In the genomic region with DNA sequence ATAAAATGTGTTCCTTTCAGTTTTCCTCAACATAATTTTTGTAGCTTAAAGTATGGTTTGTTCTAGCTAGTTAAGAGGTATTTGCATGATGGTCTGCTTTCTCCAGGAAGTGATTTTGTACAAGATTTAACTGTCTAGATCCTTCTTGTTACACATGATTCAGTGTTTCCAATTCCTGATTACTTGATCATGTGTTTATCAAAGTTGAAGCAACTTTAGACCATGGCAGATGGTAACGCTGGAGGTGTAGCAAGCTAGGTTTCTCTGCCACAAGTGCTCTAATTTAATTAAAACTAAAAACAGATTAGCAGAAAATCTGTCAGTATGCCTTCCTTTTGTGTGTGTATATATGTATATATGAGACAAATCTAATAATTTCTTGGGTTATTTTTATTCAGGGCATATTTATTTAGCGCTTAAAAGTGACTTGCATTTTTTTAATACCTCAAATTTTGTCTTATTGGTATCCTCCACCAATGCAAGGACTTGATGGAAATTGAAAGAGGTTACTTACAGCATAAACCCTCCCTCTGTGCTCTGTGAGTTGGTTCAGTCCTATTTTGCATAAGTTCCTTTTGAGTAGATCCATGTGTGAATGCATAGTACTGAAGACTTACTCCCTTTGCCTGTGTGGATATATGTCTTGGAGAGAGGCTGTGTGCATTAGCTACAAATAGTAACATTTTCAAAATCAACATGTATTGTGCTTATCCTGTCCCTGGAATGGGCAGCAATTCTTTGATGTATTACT, we compare ENCODE assay signal across 8 cellular contexts.
A peak's percentile ranks its signal among the peaks of the same experiment; 100 is the strongest.
DNase-seq lines count a peak whose midpoint lies in the region; ATAC-seq, FAIRE-seq and TF ChIP-seq lines count a peak whose summit lies in the region.

No MANE protein-coding gene starts in this region.

- H3K4me3 ChIP-seq in A549 (no peak overlapping the region), fibroblast of the aortic adventitia (ENCODE audit: low read depth, low read length) (peak overlapping the region; percentile 60), subcutaneous abdominal adipose tissue (ENCODE audit: low read depth in 1 of 5, low read length in 5 of 5) (peak overlapping the region in 3 of 5 donors; percentile 39 to 57 (median 42)), ascending aorta (no peak overlapping the region)

- H3K27ac ChIP-seq in A549 (no peak overlapping the region), subcutaneous abdominal adipose tissue (ENCODE audit: low read depth, low read length) (no peak overlapping the region), ascending aorta (no peak overlapping the region)

- POLR2A ChIA-PET in A549 (lab: Yijun Ruan, JAX): interaction anchor here (0.8 kb wide), 1 partner anchor 331 kb away, joined by 3 read pairs; no protein-coding TSS in a partner anchor

- TF ChIP-seq POLR2A in A549 (IDR thresholded peaks at IDR 0.05; ENCODE audit: low read length): no peak

- H3K4me2 ChIP-seq in A549: no peak overlapping the region

- H3K9me3 ChIP-seq in A549 (no peaks in the 10 kb centered on the region), subcutaneous abdominal adipose tissue (ENCODE audit: control insufficient read depth in 5 of 5, low read length in 5 of 5) (no peaks in the 10 kb centered on the region), ascending aorta (no peaks in the 10 kb centered on the region)

- TF ChIP-seq RAD21 in A549 (conservative IDR thresholded peaks at IDR 0.05 in 1 of 2, IDR thresholded peaks at IDR 0.05 in 1 of 2): no peak

- in situ Hi-C loops in GM13976 (cut with MboI; ENCODE audit: low sequenced_read_pairs, unreplicated experiment): no loop called here

- H3K27me3 ChIP-seq in subcutaneous abdominal adipose tissue (ENCODE audit: control insufficient read depth in 5 of 5, insufficient read depth in 4 of 5, low read length in 5 of 5) (no peaks in the 10 kb centered on the region), ascending aorta (no peaks in the 10 kb centered on the region)

- CTCF ChIA-PET in A549 (lab: Yijun Ruan, JAX): interaction anchor here (0.7 to 1.3 kb wide), 3 partner anchors 122 to 790 kb away, joined by 3 read pairs; no protein-coding TSS in a partner anchor

- peak overlapping the region in 1 of 5 donors; percentile 27 for H3K9ac ChIP-seq in subcutaneous abdominal adipose tissue (ENCODE audit: low read length in 5 of 5)

- TF ChIP-seq CTCF in A549 (IDR thresholded peaks at IDR 0.05) (no peak), fibroblast of the aortic adventitia (IDR thresholded peaks at IDR 0.05; ENCODE audit: insufficient read depth, low read length) (no peak), GM10266 (IDR thresholded peaks at IDR 0.05; ENCODE audit: control insufficient read depth, insufficient read depth, low read depth, missing control alignments) (no peak), GM13976 (IDR thresholded peaks at IDR 0.05; ENCODE audit: borderline replicate concordance, control extremely low read depth, extremely low read depth, insufficient read depth, missing control alignments) (no peak), ascending aorta (IDR thresholded peaks at IDR 0.05) (no peak)

- peak; percentile 89 for FAIRE-seq in A549 (lab: Jason Lieb, UNC)

- intact Hi-C loops in ascending aorta (cut with DNase I): no loop called here

- DNase-seq in A549 (ENCODE audit: low read depth in 1 of 2, low spot score in 1 of 2) (peak in 1 of 2 experiments; percentile 54), HT1080 (ENCODE audit: low read depth) (peak; percentile 10), NOMO-1 (lab: John Stamatoyannopoulos, UW; ENCODE audit: unreplicated experiment in 2 of 2) (peak; percentile 36 to 62), fibroblast of the aortic adventitia (ENCODE audit: low read depth) (peak; percentile 92), GM10266 (ENCODE audit: extremely low spot score) (no peak), GM13976 (ENCODE audit: low spot score) (no peak), ascending aorta (ENCODE audit: low spot score in 2 of 2) (no peak)

- WGBS in A549 (ENCODE audit: missing lambda C conversion rate): 92% methylated on average over 2 of the region's 2 CpGs

- H3K36me3 ChIP-seq in subcutaneous abdominal adipose tissue (ENCODE audit: control insufficient read depth in 5 of 5, insufficient read depth in 5 of 5, low read length in 5 of 5): no peaks in the 10 kb centered on the region
- no peaks in the 10 kb centered on the region for H3K36me3 ChIP-seq in ascending aorta

- H3K4me1 ChIP-seq in A549 (peaks cover 29% of the 10 kb centered on the region), subcutaneous abdominal adipose tissue (ENCODE audit: control insufficient read depth in 5 of 5, insufficient read depth in 5 of 5, low read length in 5 of 5) (peaks cover 3 to 51% (median 28%) of the 10 kb centered on the region in 5 donors), ascending aorta (peaks cover 0 to 11% of the 10 kb centered on the region in 2 donors)

- ATAC-seq in A549: peak in 1 of 2 experiments; percentile 50; a peak in 3 of 6 replicates

- TF ChIP-seq EP300 in A549 (IDR thresholded peaks at IDR 0.05): no peak

TF ChIP-seq in A549, 52 proteins besides CTCF, POLR2A, EP300 and RAD21:
- no peak for TF ChIP-seq CEBPB (IDR thresholded peaks at IDR 0.05)
- TF ChIP-seq NFE2L2 (conservative IDR thresholded peaks at IDR 0.05; ENCODE audit: low read length): peak; percentile 54; the same call in 1 of the 2 replicates

Comparison
In these comparisons a context has a peak if more than half of its experiments do, and no peak if none do; other contexts are left out.
1. DNase-seq: peak in HT1080 (single experiment), NOMO-1 (2 of 2) and fibroblast of the aortic adventitia (single experiment); none in GM10266 (single experiment), GM13976 (single experiment) and ascending aorta (0 of 2).
2. H3K4me3 ChIP-seq: peak in fibroblast of the aortic adventitia (single experiment) and subcutaneous abdominal adipose tissue (3 of 5); none in A549 (single experiment) and ascending aorta (0 of 2).